ENCODE assay signal across 8 cellular contexts in genomic region chr17:18186271-18186982, GRCh38. TPM values are rescaled to one million over a fixed set of nuclear protein-coding genes. Genes with fewer than 3 reads are reported as not detected.
DNase-seq lines count a peak whose midpoint lies in the region; ATAC-seq, FAIRE-seq and TF ChIP-seq lines count a peak whose summit lies in the region.

No MANE protein-coding gene starts in this region.

- peak in 1 of 5 donors; percentile 27 for DNase-seq in heart left ventricle
- no peak for DNase-seq in left cardiac atrium
- peak in 1 of 4 experiments; percentile 5 for DNase-seq in K562 (ENCODE audit: extremely low read depth in 1 of 4, low spot score in 3 of 4)
- DNase-seq in memory B cell (ENCODE audit: low spot score in 2 of 2) = no peak
- DNase-seq in vagina (ENCODE audit: extremely low spot score in 2 of 2) = no peak
- DNase-seq in GM19239 (ENCODE audit: insufficient read length, low spot score) = no peak
- DNase-seq in AML-193 (lab: John Stamatoyannopoulos, UW) = no peak
- no peak for DNase-seq in GM13977 (ENCODE audit: low spot score)

- H3K36me3 ChIP-seq in heart left ventricle = peaks cover 0 to 37% (median 6%) of the 10 kb centered on the region in 9 donors
- peaks cover 56% of the 10 kb centered on the region; the same call in 2 of the 3 replicates for H3K36me3 ChIP-seq in K562 (ENCODE audit: control insufficient read depth, insufficient read depth, low read length)
- peaks cover 0 to 6% of the 10 kb centered on the region in 2 donors for H3K36me3 ChIP-seq in vagina

- H3K27ac Mint-ChIP-seq in memory B cell = peak overlapping the region; percentile 97

- TF ChIP-seq POLR2A in heart left ventricle (IDR thresholded peaks at IDR 0.05) (no peak), K562 (conservative IDR thresholded peaks at IDR 0.05) (no peak), vagina (IDR thresholded peaks at IDR 0.05) (no peak)

- TF ChIP-seq EP300 in K562 (IDR thresholded peaks at IDR 0.05; ENCODE audit: low read length) = no peak

- WGBS in heart left ventricle, 4 donors = 36 to 57% (median 41%) methylated on average over 7 of the region's 7 CpGs
- 9% methylated on average over 7 of the region's 7 CpGs for WGBS in K562 (ENCODE audit: insufficient coverage, low coverage, missing lambda C conversion rate)

- no peaks in the 10 kb centered on the region for H3K9me1 ChIP-seq in K562 (ENCODE audit: control insufficient read depth, insufficient read depth, low read length)

- BruUV-seq in K562 (replicated peaks; lab: Mats Ljungman, UMichigan) = no TSS peak

- in situ Hi-C loops in K562 (cut with MboI) (no loop called here), GM13977 (cut with MboI; ENCODE audit: low pct_unique_long_range_greater_than_20kb, low sequenced_read_pairs, unreplicated experiment) (no loop called here)

- H3K9me3 Mint-ChIP-seq in memory B cell = no peaks in the 10 kb centered on the region

- peak overlapping the region; percentile 56 to 99 (median 92) for H3K4me3 ChIP-seq in heart left ventricle
- peak overlapping the region; percentile 69 for H3K4me3 ChIP-seq in K562
- H3K4me3 ChIP-seq in vagina = peak overlapping the region; percentile 92 to 98

- H3K79me2 ChIP-seq in K562 (ENCODE audit: control insufficient read depth, insufficient read depth, low read length) = peaks cover 78% of the 10 kb centered on the region

- TF ChIP-seq RAD21 in K562 (CRISPR knock-in tag; conservative IDR thresholded peaks at IDR 0.05 in 1 of 2, IDR thresholded peaks at IDR 0.05 in 1 of 2) = no peak

- H3K4me1 Mint-ChIP-seq in memory B cell = peaks cover 51% of the 10 kb centered on the region

- CTCF ChIA-PET in K562 (lab: Yijun Ruan, JAX; ENCODE audit: low intra/inter-chr PET ratio) = no interaction called here

- FAIRE-seq in K562 (lab: Jason Lieb, UNC) (no peak), GM19239 (lab: Jason Lieb, UNC) (no peak)

- H3K27me3 ChIP-seq in heart left ventricle (no peaks in the 10 kb centered on the region), K562 (ENCODE audit: control insufficient read depth in 2 of 2, insufficient read depth in 2 of 2, low read length in 2 of 2) (no peaks in the 10 kb centered on the region), vagina (no peaks in the 10 kb centered on the region)

- peaks cover 23 to 91% (median 76%) of the 10 kb centered on the region in 12 donors for H3K4me1 ChIP-seq in heart left ventricle
- peaks cover 34 to 41% of the 10 kb centered on the region in 2 experiments for H3K4me1 ChIP-seq in K562 (replicated peaks in 1 of 2; ENCODE audit: control insufficient read depth in 2 of 2, insufficient read depth in 2 of 2, low read length in 2 of 2)
- peaks cover 81% of the 10 kb centered on the region for H3K4me1 ChIP-seq in vagina

- peaks cover 9% of the 10 kb centered on the region for H3K36me3 Mint-ChIP-seq in memory B cell

- intact Hi-C loops in heart left ventricle (cut with DNase I) (loop anchor here in 2 of 10 donors (5.0 kb wide), 2 partner anchors 44 to 71 kb away; partner anchors contain the start of gene FLII (in 1 of the 2)), left cardiac atrium (cut with DNase I) (loop anchor here in 1 of 2 donors (2.0 kb wide), 1 partner anchor 30 kb away; no protein-coding TSS in a partner anchor), K562 (cut with micrococcal nuclease) (loop anchor here (2.0 kb wide), 1 partner anchor 46 kb away; no protein-coding TSS in a partner anchor), vagina (cut with DNase I) (loop anchor here (5.0 kb wide), 1 partner anchor 36 kb away; no protein-coding TSS in a partner anchor)

- H3K27ac ChIP-seq in heart left ventricle (peak overlapping the region in 11 of 12 donors; percentile 41 to 100 (median 99)), K562 (ENCODE audit: extremely low read depth, low read depth, low read length) (peak overlapping the region; percentile 53), vagina (peak overlapping the region; percentile 99)

- no peak overlapping the region for H2AFZ ChIP-seq in K562 (ENCODE audit: low read depth, low read length)

- no peaks in the 10 kb centered on the region for H3K27me3 Mint-ChIP-seq in memory B cell

- H3K4me2 ChIP-seq in K562 (ENCODE audit: insufficient read depth, low read length) = peak overlapping the region; percentile 95

- peak overlapping the region; percentile 95 for H3K4me3 Mint-ChIP-seq in memory B cell

- H3K9me3 ChIP-seq in heart left ventricle (no peaks in the 10 kb centered on the region), K562 (replicated peaks; ENCODE audit: control insufficient read depth, insufficient read depth, low read depth, low read length) (no peaks in the 10 kb centered on the region), vagina (no peaks in the 10 kb centered on the region)

- TF ChIP-seq CTCF in heart left ventricle (IDR thresholded peaks at IDR 0.05) (no peak), K562 (IDR thresholded peaks at IDR 0.05 in 2 of 3, conservative IDR thresholded peaks at IDR 0.05 in 1 of 3; ENCODE audit: insufficient read depth in 2 of 3, low read depth in 1 of 3, low read length in 3 of 3) (no peak), vagina (IDR thresholded peaks at IDR 0.05) (no peak), GM13977 (IDR thresholded peaks at IDR 0.05; ENCODE audit: extremely low read depth, insufficient read depth, missing control alignments) (no peak)

- H3K9ac ChIP-seq in K562 (ENCODE audit: insufficient read depth in 1 of 2, low read depth in 2 of 2, low read length in 2 of 2) = peak overlapping the region; percentile 83 to 94; a peak in 3 of 4 replicates

- ATAC-seq in heart left ventricle (no peak), left cardiac atrium (no peak), K562 (no peak), memory B cell (ENCODE audit: low read depth) (no peak)

- H4K20me1 ChIP-seq in K562 (replicated peaks; ENCODE audit: control insufficient read depth, insufficient read depth, low read length) = peaks cover 49% of the 10 kb centered on the region

- POLR2A ChIA-PET in K562 (lab: Yijun Ruan, JAX) = interaction anchor here (0.7 to 1.0 kb wide), 2 partner anchors 16 to 794 kb away, joined by 3 read pairs; no protein-coding TSS in a partner anchor

TF ChIP-seq in K562, 482 proteins besides CTCF, POLR2A, EP300 and RAD21 (continues in another document):
- TF ChIP-seq PTRF (tag; IDR thresholded peaks at IDR 0.05) (no peak), HNRNPH1 (optimal IDR thresholded peaks at IDR 0.05; ENCODE audit: low read depth, low read length) (no peak), CXXC5 (CRISPR knock-in tag; IDR thresholded peaks at IDR 0.05) (no peak)

RNA-seq across cellular contexts. Expression of gene ALKBH5, which starts 2.8 kb away (rescaled TPM):
- total RNA-seq in heart left ventricle (100 to 1,000 TPM; 147 to 233 (median 198) TPM), left cardiac atrium (100 to 1,000 TPM; 137 to 169 TPM), K562 (2014; rRNA removed) (49.2 and 63.0 TPM in 2 replicates), K562 (2014; rRNA removed; fragmentation: Illumina TruSeq; extraction: Trizol) (34.6 and 37.5 TPM in 2 replicates), K562 (2015; rRNA removed; fragmentation: Illumina TruSeq; extraction: Trizol) (46.6 and 47.4 TPM in 2 replicates), K562 (2021) (70.0 and 73.8 TPM in 2 replicates), vagina (77.3 TPM)
- polyA plus RNA-seq in heart left ventricle (100 to 1,000 TPM in 1 of 2 donors, 10 to 100 TPM in 1; 89.2 to 122 TPM), K562 (2011; rRNA removed) (51.7 and 52.6 TPM in 2 replicates), K562 (2014; fragmentation: Illumina TruSeq; extraction: Trizol) (47.2 and 52.2 TPM in 2 replicates), K562 (2014; fragmentation: Nextera tagmentation; extraction: Ambion mirVana) (10 to 100 TPM; 11.4 to 18.0 TPM), K562 (2014; rRNA removed) (38.4 and 48.0 TPM in 2 replicates)
- total RNA-seq in K562 (2011; cell fraction: chromatin; rRNA removed; ENCODE audit: low replicate concordance) = 13.7 and 27.0 TPM in 2 replicates
- 25.8 and 27.0 TPM in 2 replicates for total RNA-seq in K562 (2011; cell fraction: nucleolus; rRNA removed)
- 21.0 and 29.0 TPM in 2 replicates for total RNA-seq in K562 (2011; cell fraction: nucleoplasm; rRNA removed)
- 72.8 and 75.5 TPM in 2 replicates for polyA plus RNA-seq in K562 (2011; cell fraction: cytosol; rRNA removed)
- 25.7 and 27.6 TPM in 2 replicates for polyA plus RNA-seq in K562 (2011; cell fraction: nucleus; rRNA removed)
- 30.7 and 36.5 TPM in 2 replicates for polyA plus RNA-seq in K562 (2012)
- polyA minus RNA-seq in K562 (2011; rRNA and poly(A)+ RNA removed) = 59.1 and 79.4 TPM in 2 replicates
- polyA minus RNA-seq in K562 (2011; cell fraction: cytosol; rRNA and poly(A)+ RNA removed) = 74.9 and 81.0 TPM in 2 replicates
- polyA minus RNA-seq in K562 (2011; cell fraction: nucleus; rRNA and poly(A)+ RNA removed) = 12.4 and 19.2 TPM in 2 replicates

RNA-seq across cellular contexts. Expression of gene LLGL1, which starts 39.0 kb away (rescaled TPM):
- 10 to 100 TPM in 5 of 9 donors, 1 to 10 TPM in 4; 6.8 to 20.7 (median 10.8) TPM for total RNA-seq in heart left ventricle
- 1 to 10 TPM; 5.3 to 8.9 TPM for polyA plus RNA-seq in heart left ventricle
- 10 to 100 TPM; 10.9 to 11.0 TPM for total RNA-seq in left cardiac atrium
- 9.5 and 31.3 TPM in 2 replicates for total RNA-seq in K562 (2011; cell fraction: chromatin; rRNA removed; ENCODE audit: low replicate concordance)
- total RNA-seq in K562 (2011; cell fraction: nucleolus; rRNA removed) = 21.2 and 23.6 TPM in 2 replicates
- total RNA-seq in K562 (2011; cell fraction: nucleoplasm; rRNA removed) = 13.2 and 14.3 TPM in 2 replicates
- 8.2 and 11.3 TPM in 2 replicates for total RNA-seq in K562 (2014; rRNA removed)
- 1.4 and 1.7 TPM in 2 replicates for total RNA-seq in K562 (2014; rRNA removed; fragmentation: Illumina TruSeq; extraction: Trizol)
- 4.0 and 4.2 TPM in 2 replicates for total RNA-seq in K562 (2015; rRNA removed; fragmentation: Illumina TruSeq; extraction: Trizol)
- 12.4 and 12.9 TPM in 2 replicates for total RNA-seq in K562 (2021)
- polyA plus RNA-seq in K562 (2011; rRNA removed) = 6.4 and 9.2 TPM in 2 replicates
- 9.5 and 22.7 TPM in 2 replicates for polyA plus RNA-seq in K562 (2011; cell fraction: cytosol; rRNA removed)
- polyA plus RNA-seq in K562 (2011; cell fraction: nucleus; rRNA removed) = 16.1 and 20.2 TPM in 2 replicates
- polyA plus RNA-seq in K562 (2012) = 7.3 and 10.7 TPM in 2 replicates
- 3.7 and 8.4 TPM in 2 replicates for polyA plus RNA-seq in K562 (2014; fragmentation: Illumina TruSeq; extraction: Trizol)
- polyA plus RNA-seq in K562 (2014; fragmentation: Nextera tagmentation; extraction: Ambion mirVana) = under 1 TPM in 1 of 2 experiments, not detected in 1; 0.11 TPM
- polyA plus RNA-seq in K562 (2014; rRNA removed) = 10.7 and 11.9 TPM in 2 replicates
- 2.5 and 5.3 TPM in 2 replicates for polyA minus RNA-seq in K562 (2011; rRNA and poly(A)+ RNA removed)
- polyA minus RNA-seq in K562 (2011; cell fraction: cytosol; rRNA and poly(A)+ RNA removed) = 8.2 and 8.6 TPM in 2 replicates
- 5.5 and 6.7 TPM in 2 replicates for polyA minus RNA-seq in K562 (2011; cell fraction: nucleus; rRNA and poly(A)+ RNA removed)
- total RNA-seq in vagina = 27.7 TPM
